8 cellular contexts compared by ENCODE assay signal in the genomic region with DNA sequence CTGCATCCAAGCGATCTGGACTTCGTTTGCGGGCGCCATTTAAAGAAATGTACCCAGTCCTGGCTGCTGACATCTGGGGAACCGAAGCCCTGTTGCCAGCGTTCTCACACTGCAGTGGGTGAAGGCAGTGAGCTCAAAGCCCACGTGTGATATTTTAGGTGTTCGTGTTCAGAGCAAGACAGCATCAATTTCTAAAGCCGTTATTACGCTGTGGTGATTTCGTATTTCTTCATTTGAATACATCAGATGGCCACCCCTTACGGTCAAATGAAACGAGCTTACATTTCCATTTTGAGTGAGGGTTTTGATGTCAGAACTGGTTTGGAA. TPM values are rescaled to one million over a fixed set of nuclear protein-coding genes. Genes with fewer than 3 reads are reported as not detected.
A peak's percentile ranks its signal among the peaks of the same experiment; 100 is the strongest.
DNase-seq lines count a peak whose midpoint lies in the region; ATAC-seq and TF ChIP-seq lines count a peak whose summit lies in the region.

No MANE protein-coding gene starts in this region.

- intact Hi-C loops in activated CD4-positive, alpha-beta memory T cell treated with anti-CD3 and anti-CD28 coated beads for 36 hours (cut with micrococcal nuclease): loop anchor here (5.0 kb wide), 1 partner anchor 295 kb away; no protein-coding TSS in a partner anchor
- intact Hi-C loops in stomach (cut with DNase I; ENCODE audit: low total_unique reads): no loop called here

- H3K27ac ChIP-seq in 22Rv1 (peak overlapping the region; percentile 89), stomach (peak overlapping the region; percentile 63 to 85 (median 77))

- H3K9me3 ChIP-seq in iPS-15b (ENCODE audit: control insufficient read depth, insufficient read depth, low read length) (no peaks in the 10 kb centered on the region), stomach (no peaks in the 10 kb centered on the region)

- H3K27me3 Mint-ChIP-seq in activated CD4-positive, alpha-beta memory T cell treated with anti-CD3 and anti-CD28 coated beads for 36 hours: peaks cover 20% of the 10 kb centered on the region

- peak overlapping the region; percentile 64 for H3K4me3 Mint-ChIP-seq in activated CD4-positive, alpha-beta memory T cell treated with anti-CD3 and anti-CD28 coated beads for 36 hours

- H3K27ac Mint-ChIP-seq in activated CD4-positive, alpha-beta memory T cell treated with anti-CD3 and anti-CD28 coated beads for 36 hours: no peak overlapping the region

- TF ChIP-seq EP300 in stomach (IDR thresholded peaks at IDR 0.05): no peak

- TF ChIP-seq CTCF in 22Rv1 (IDR thresholded peaks at IDR 0.05) (no peak), stomach (IDR thresholded peaks at IDR 0.05) (no peak)

- 6 to 18% (median 8%) methylated on average over 11 to 13 of the region's 13 CpGs for whole genome bisulfite sequencing in stomach, 5 donors

- CTCF ChIA-PET in activated CD4-positive, alpha-beta memory T cell treated with anti-CD3 and anti-CD28 coated beads for 36 hours (lab: Charles Lee): interaction anchor here (1.0 to 1.5 kb wide), 4 partner anchors 14 to 398 kb away, joined by 3 to 11 read pairs (median 4); no protein-coding TSS in a partner anchor

- POLR2A ChIA-PET in activated CD4-positive, alpha-beta memory T cell treated with anti-CD3 and anti-CD28 coated beads for 36 hours (lab: Charles Lee): interaction anchor here (0.8 kb wide), 1 partner anchor 327 kb away, joined by 3 read pairs; no protein-coding TSS in a partner anchor

- peaks cover 14% of the 10 kb centered on the region for H3K27me3 ChIP-seq in iPS-15b (ENCODE audit: control insufficient read depth, insufficient read depth, low read length)
- peaks cover 0 to 6% (median 0%) of the 10 kb centered on the region in 3 donors for H3K27me3 ChIP-seq in stomach

- H3K36me3 ChIP-seq in iPS-15b (ENCODE audit: control insufficient read depth, insufficient read depth, low read length) (no peaks in the 10 kb centered on the region), stomach (no peaks in the 10 kb centered on the region)

- H3K4me1 Mint-ChIP-seq in activated CD4-positive, alpha-beta memory T cell treated with anti-CD3 and anti-CD28 coated beads for 36 hours (ENCODE audit: low read depth): no peaks in the 10 kb centered on the region

- DNase-seq in activated CD4-positive, alpha-beta memory T cell treated with anti-CD3 and anti-CD28 coated beads for 36 hours: no peak
- DNase-seq in stomach (no peak), GDM1 (lab: John Stamatoyannopoulos, UW) (no peak), HCEC 1CT (no peak)

- H3K9me3 Mint-ChIP-seq in activated CD4-positive, alpha-beta memory T cell treated with anti-CD3 and anti-CD28 coated beads for 36 hours: no peaks in the 10 kb centered on the region

- no peak for TF ChIP-seq POLR2A in stomach (IDR thresholded peaks at IDR 0.05)

- H3K4me3 ChIP-seq in iPS-15b (ENCODE audit: low read depth, low read length) (peak overlapping the region; percentile 56), stomach (peak overlapping the region; percentile 68 to 82 (median 78))

- peak overlapping the region; percentile 88 for H3K9ac ChIP-seq in iPS-15b (ENCODE audit: low read depth, low read length)

- peaks cover 4% of the 10 kb centered on the region for H3K4me1 ChIP-seq in iPS-15b (ENCODE audit: control insufficient read depth, insufficient read depth, low read length)
- peaks cover 0 to 23% (median 17%) of the 10 kb centered on the region in 4 donors for H3K4me1 ChIP-seq in stomach

- no peaks in the 10 kb centered on the region for H3K36me3 Mint-ChIP-seq in activated CD4-positive, alpha-beta memory T cell treated with anti-CD3 and anti-CD28 coated beads for 36 hours

- ATAC-seq in GM21825 (IDR thresholded peaks at IDR 0.05; ENCODE audit: unreplicated experiment) (peak; percentile 10), GM21390 (IDR thresholded peaks at IDR 0.05; ENCODE audit: unreplicated experiment) (no peak)

RNA-seq across cellular contexts. Expression of gene C4orf36, which starts 0.4 kb away (rescaled TPM):
- total RNA-seq in activated CD4-positive, alpha-beta memory T cell treated with anti-CD3 and anti-CD28 coated beads for 36 hours: under 1 TPM in 1 of 2 experiments, not detected in 1; 0.61 TPM
- 1 to 10 TPM in 1 of 5 donors, not detected in 4; 3.1 TPM for total RNA-seq in stomach
- polyA plus RNA-seq in stomach: 1 to 10 TPM in 1 of 3 donors, not detected in 2; 1.7 TPM

RNA-seq across cellular contexts. Expression of gene AFF1, which starts 42.2 kb away (rescaled TPM):
- 10 to 100 TPM; 46.1 to 50.8 TPM for total RNA-seq in activated CD4-positive, alpha-beta memory T cell treated with anti-CD3 and anti-CD28 coated beads for 36 hours
- 100 to 1,000 TPM in 1 of 5 donors, 10 to 100 TPM in 4; 57.5 to 177 (median 78.5) TPM for total RNA-seq in stomach
- polyA plus RNA-seq in stomach: 10 to 100 TPM in 1 of 3 donors, 1 to 10 TPM in 2; 6.9 to 10.7 (median 7.1) TPM

RNA-seq across cellular contexts. Expression of gene SLC10A6, which starts 43.4 kb away (rescaled TPM):
- not detected for total RNA-seq in activated CD4-positive, alpha-beta memory T cell treated with anti-CD3 and anti-CD28 coated beads for 36 hours
- total RNA-seq in stomach: 1 to 10 TPM in 2 of 5 donors, not detected in 3; 1.5 to 7.6 TPM
- polyA plus RNA-seq in stomach: under 1 TPM in 1 of 3 donors, not detected in 2; 0.48 TPM
